ENCODE assay signal across 9 cellular contexts in the genomic region with DNA sequence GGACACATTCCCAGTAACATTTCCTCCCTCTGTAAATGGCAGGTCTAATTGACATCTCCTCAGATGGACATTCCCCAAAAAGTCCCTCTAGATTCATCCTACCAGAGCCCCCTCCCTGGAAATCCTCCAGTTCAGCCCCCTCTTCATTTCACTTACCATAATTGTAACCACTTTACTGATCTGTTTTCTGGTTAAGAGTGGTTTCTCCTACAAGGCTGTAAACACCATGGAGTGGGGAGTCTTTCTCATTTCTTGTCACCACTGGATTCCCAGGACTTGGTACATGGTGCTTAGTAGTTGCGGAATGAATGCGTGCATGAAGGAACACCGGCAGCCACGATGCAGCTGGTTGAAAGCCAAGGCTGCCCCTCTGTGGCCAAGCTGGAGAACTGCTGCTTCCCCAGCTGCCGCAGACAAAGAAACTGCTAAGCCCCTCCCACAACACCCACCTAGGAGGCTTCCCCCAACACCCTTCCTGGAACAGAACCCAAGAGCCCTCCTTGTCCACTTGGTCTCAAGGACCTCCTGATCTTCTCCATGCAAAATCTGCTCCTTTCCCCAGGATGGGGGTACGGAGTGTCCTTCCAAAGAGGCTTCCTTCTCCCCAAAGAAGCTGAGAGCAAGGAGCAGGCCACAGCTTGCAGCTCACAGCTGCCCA. TPM values are rescaled to one million over a fixed set of nuclear protein-coding genes. Genes with fewer than 3 reads are reported as not detected.
DNase-seq lines count a peak whose midpoint lies in the region; ATAC-seq and TF ChIP-seq lines count a peak whose summit lies in the region.
"Had no signal": no experiment of that assay in that cellular context is flagged by ENCODE, and none has a peak within 500 bp of the region (broad histone marks: within the 10 kb centered on the region; RNA-seq: fewer than 3 reads in every experiment).

No MANE protein-coding gene starts in this region.

- peaks cover 4% of the 10 kb centered on the region for H3K36me3 Mint-ChIP-seq in natural killer cell
- H3K36me3 Mint-ChIP-seq in stimulated activated memory B cell treated with anti-CD40 and anti-IgM and Interleukin-4, amounts not matched to agents 10 μg/mL and 1 μg/mL and 100 μg/mL, for 72 hours, result peaks cover 46% of the 10 kb centered on the region

- TF ChIP-seq CTCF in DOHH2 (IDR thresholded peaks at IDR 0.05; ENCODE audit: low read depth, low read length, poor library complexity, severe bottlenecking) (peak; percentile 88), fibroblast of lung (conservative IDR thresholded peaks at IDR 0.05 in 1 of 2, IDR thresholded peaks at IDR 0.05 in 1 of 2; ENCODE audit: low read depth in 1 of 2, low read length in 2 of 2) (peak; percentile 84 to 97), natural killer cell (IDR thresholded peaks at IDR 0.05) (peak; percentile 76)

- no peaks in the 10 kb centered on the region for H3K9me3 ChIP-seq in DOHH2 (ENCODE audit: control insufficient read depth, insufficient read depth, low read length)
- no peaks in the 10 kb centered on the region for H3K9me3 ChIP-seq in fibroblast of lung (ENCODE audit: control insufficient read depth, insufficient read depth, low read depth, low read length)

- H3K4me3 ChIP-seq in DOHH2 (ENCODE audit: low read length), result no peak overlapping the region
- no peak overlapping the region for H3K4me3 ChIP-seq in fibroblast of lung (replicated peaks in 1 of 4; ENCODE audit: control extremely low read depth in 1 of 4, insufficient read depth in 1 of 4, low read depth in 3 of 4, low read length in 4 of 4)

- no peak overlapping the region for H2AFZ ChIP-seq in fibroblast of lung (ENCODE audit: low read length)

- no peak overlapping the region for H3K4me3 Mint-ChIP-seq in natural killer cell
- no peak overlapping the region for H3K4me3 Mint-ChIP-seq in stimulated activated memory B cell treated with anti-CD40 and anti-IgM and Interleukin-4, amounts not matched to agents 10 μg/mL and 1 μg/mL and 100 μg/mL, for 72 hours
- H3K4me3 Mint-ChIP-seq: dendritic cell treated with granulocyte-macrophage colony-stimulating factor and Interleukin-4, amounts not matched to agents 40 ng/mL and 50 ng/mL, for 4 days had no signal

- peaks cover 7% of the 10 kb centered on the region for H3K4me1 ChIP-seq in DOHH2 (ENCODE audit: control insufficient read depth, low read length)
- no peaks in the 10 kb centered on the region for H3K4me1 ChIP-seq in fibroblast of lung (ENCODE audit: control insufficient read depth, extremely low read depth, insufficient read depth, low read length)

- H3K9me3 Mint-ChIP-seq in natural killer cell, result no peaks in the 10 kb centered on the region
- H3K9me3 Mint-ChIP-seq in stimulated activated memory B cell treated with anti-CD40 and anti-IgM and Interleukin-4, amounts not matched to agents 10 μg/mL and 1 μg/mL and 100 μg/mL, for 72 hours, result no peaks in the 10 kb centered on the region
- H3K9me3 Mint-ChIP-seq: dendritic cell treated with granulocyte-macrophage colony-stimulating factor and Interleukin-4, amounts not matched to agents 40 ng/mL and 50 ng/mL, for 4 days had no signal

- ATAC-seq in natural killer cell, result peak; percentile 89 to 100 (median 99)
- peak; percentile 86 for ATAC-seq in stimulated activated memory B cell treated with anti-CD40 and anti-IgM and Interleukin-4, amounts not matched to agents 10 μg/mL and 1 μg/mL and 100 μg/mL, for 72 hours
- ATAC-seq in HG03159 (IDR thresholded peaks at IDR 0.05; ENCODE audit: unreplicated experiment), result no peak

- H3K4me1 Mint-ChIP-seq in natural killer cell, result peaks cover 10% of the 10 kb centered on the region in 2 donors
- peaks cover 27% of the 10 kb centered on the region for H3K4me1 Mint-ChIP-seq in stimulated activated memory B cell treated with anti-CD40 and anti-IgM and Interleukin-4, amounts not matched to agents 10 μg/mL and 1 μg/mL and 100 μg/mL, for 72 hours

- H3K27ac ChIP-seq in DOHH2 (ENCODE audit: low read depth, low read length) (no peak overlapping the region), fibroblast of lung (ENCODE audit: insufficient read depth, low read length) (no peak overlapping the region)

- H3F3A ChIP-seq in DOHH2 (ENCODE audit: control insufficient read depth, insufficient read depth), result no peaks in the 10 kb centered on the region

- H3K27me3 ChIP-seq in DOHH2 (ENCODE audit: control insufficient read depth, low read length) (no peaks in the 10 kb centered on the region), fibroblast of lung (ENCODE audit: control insufficient read depth, insufficient read depth, low read length) (no peaks in the 10 kb centered on the region)

- H3K36me3 ChIP-seq in DOHH2 (ENCODE audit: control insufficient read depth, low read length), result no peaks in the 10 kb centered on the region
- no peaks in the 10 kb centered on the region for H3K36me3 ChIP-seq in fibroblast of lung (ENCODE audit: control insufficient read depth, insufficient read depth, low read length)

- no peaks in the 10 kb centered on the region for H3K27me3 Mint-ChIP-seq in natural killer cell (ENCODE audit: low read depth in 2 of 2)
- no peaks in the 10 kb centered on the region for H3K27me3 Mint-ChIP-seq in stimulated activated memory B cell treated with anti-CD40 and anti-IgM and Interleukin-4, amounts not matched to agents 10 μg/mL and 1 μg/mL and 100 μg/mL, for 72 hours
- H3K27me3 Mint-ChIP-seq: dendritic cell treated with granulocyte-macrophage colony-stimulating factor and Interleukin-4, amounts not matched to agents 40 ng/mL and 50 ng/mL, for 4 days had no signal

- DNase-seq in HT1080 (ENCODE audit: low read depth), result peak; percentile 74
- peak; percentile 90 for DNase-seq in OCI-M1 (lab: John Stamatoyannopoulos, UW)
- peak; percentile 70 for DNase-seq in activated T-cell treated with anti-CD3 and anti-CD28 coated beads for 48 hours (ENCODE audit: low read depth)
- DNase-seq in fibroblast of lung (ENCODE audit: low read depth in 2 of 2), result peak; percentile 83 to 85
- DNase-seq in natural killer cell, result peak; percentile 58

- H4K20me1 ChIP-seq in DOHH2 (ENCODE audit: control insufficient read depth, insufficient read depth, low read depth, low read length) (no peaks in the 10 kb centered on the region), fibroblast of lung (ENCODE audit: control insufficient read depth, extremely low read depth, insufficient read depth, low read length) (no peaks in the 10 kb centered on the region)

- H3K4me2 ChIP-seq in DOHH2 (ENCODE audit: low read length) (no peak overlapping the region), fibroblast of lung (ENCODE audit: extremely low read depth, insufficient read depth, low read length) (no peak overlapping the region)

- no peak overlapping the region for H3K9ac ChIP-seq in fibroblast of lung (ENCODE audit: insufficient read depth, low read length)

- H3K79me2 ChIP-seq in DOHH2 (ENCODE audit: control insufficient read depth, low read length), result no peaks in the 10 kb centered on the region
- no peaks in the 10 kb centered on the region for H3K79me2 ChIP-seq in fibroblast of lung (ENCODE audit: control insufficient read depth, insufficient read depth, low read length)

- H3K9me2 ChIP-seq in DOHH2 (replicated peaks; ENCODE audit: control insufficient read depth, low read length), result no peaks in the 10 kb centered on the region

- H3K27ac Mint-ChIP-seq in natural killer cell, result no peak overlapping the region
- H3K27ac Mint-ChIP-seq in stimulated activated memory B cell treated with anti-CD40 and anti-IgM and Interleukin-4, amounts not matched to agents 10 μg/mL and 1 μg/mL and 100 μg/mL, for 72 hours, result peak overlapping the region; percentile 20
- H3K27ac Mint-ChIP-seq: dendritic cell treated with granulocyte-macrophage colony-stimulating factor and Interleukin-4, amounts not matched to agents 40 ng/mL and 50 ng/mL, for 4 days had no signal

- intact Hi-C loops in natural killer cell (cut with micrococcal nuclease), result loop anchor here (1.0 to 5.0 kb wide), 2 partner anchors 38 to 299 kb away; no protein-coding TSS in a partner anchor

RNA-seq across cellular contexts. Expression of a gene that starts 18.6 kb away (rescaled TPM):
- 46.0 and 50.1 TPM in 2 replicates for total RNA-seq in HT1080 (2014; rRNA removed; shearing (Covaris generic))
- 55.2 and 58.6 TPM in 2 replicates for polyA plus RNA-seq in HT1080 (2015; cell fraction: cytosol; rRNA removed)
- polyA plus RNA-seq in HT1080 (2015; cell fraction: nucleus; rRNA removed), result 40.7 and 50.7 TPM in 2 replicates
- total RNA-seq in fibroblast of lung (12.8 and 14.5 TPM in 2 replicates), natural killer cell (1 to 10 TPM; 1.8 to 3.5 (median 2.9) TPM)
- polyA plus RNA-seq in fibroblast of lung, result 8.1 and 10.6 TPM in 2 replicates
- polyA plus RNA-seq in fibroblast of lung (2012), result 16.8 and 22.2 TPM in 2 replicates
- 17.3 and 26.9 TPM in 2 replicates for polyA minus RNA-seq in fibroblast of lung (ENCODE audit: low replicate concordance)

RNA-seq across cellular contexts. Expression of a gene that starts 39.4 kb away (rescaled TPM):
- 5.7 and 7.9 TPM in 2 replicates for total RNA-seq in HT1080 (2014; rRNA removed; shearing (Covaris generic))
- polyA plus RNA-seq in HT1080 (2015; cell fraction: cytosol; rRNA removed), result 4.6 and 6.9 TPM in 2 replicates
- 16.1 and 18.6 TPM in 2 replicates for polyA plus RNA-seq in HT1080 (2015; cell fraction: nucleus; rRNA removed)
- total RNA-seq in fibroblast of lung, result 32.4 and 35.3 TPM in 2 replicates
- 17.4 and 19.2 TPM in 2 replicates for polyA plus RNA-seq in fibroblast of lung
- polyA plus RNA-seq in fibroblast of lung (2012), result 14.1 and 18.1 TPM in 2 replicates
- polyA minus RNA-seq in fibroblast of lung (ENCODE audit: low replicate concordance), result 24.9 and 35.4 TPM in 2 replicates
- 10 to 100 TPM; 26.5 to 53.0 (median 31.0) TPM for total RNA-seq in natural killer cell

RNA-seq across cellular contexts. Expression of a gene that starts 51.2 kb away (rescaled TPM):
- total RNA-seq in HT1080 (2014; rRNA removed; shearing (Covaris generic)), result 43.2 and 59.4 TPM in 2 replicates
- 94.1 and 100 TPM in 2 replicates for polyA plus RNA-seq in HT1080 (2015; cell fraction: cytosol; rRNA removed)
- 155 and 172 TPM in 2 replicates for polyA plus RNA-seq in HT1080 (2015; cell fraction: nucleus; rRNA removed)
- total RNA-seq in fibroblast of lung, result 15.7 and 28.6 TPM in 2 replicates
- polyA plus RNA-seq in fibroblast of lung, result 28.6 and 37.9 TPM in 2 replicates
- 56.0 and 61.8 TPM in 2 replicates for polyA plus RNA-seq in fibroblast of lung (2012)
- 108 and 110 TPM in 2 replicates for polyA minus RNA-seq in fibroblast of lung (ENCODE audit: low replicate concordance)
- 100 to 1,000 TPM; 269 to 291 (median 270) TPM for total RNA-seq in natural killer cell
